ENCODE assay signal across 18 cellular contexts in the genomic region with DNA sequence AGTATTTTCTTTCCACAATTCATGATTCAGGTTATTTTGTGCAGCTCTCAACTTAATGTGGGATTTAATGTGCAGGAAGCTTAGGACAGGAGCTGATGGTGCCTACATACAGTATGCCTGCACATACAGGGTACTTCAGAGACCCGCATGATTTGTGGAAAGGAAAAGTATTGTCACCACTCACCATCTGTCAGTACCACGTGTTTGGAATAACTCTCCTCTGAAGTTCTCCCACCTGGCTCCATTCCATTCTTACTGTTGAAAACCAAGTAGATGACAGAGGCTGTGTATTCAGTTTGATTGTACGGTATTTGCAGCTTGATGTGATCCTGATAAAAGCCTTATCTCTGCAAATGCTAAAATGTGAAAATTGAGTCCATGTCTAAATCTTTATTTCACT.
DNase-seq lines count a peak whose midpoint lies in the region; ATAC-seq and TF ChIP-seq lines count a peak whose summit lies in the region.
"Had no signal": no experiment of that assay in that cellular context is flagged by ENCODE, and none has a peak within 500 bp of the region (broad histone marks: within the 10 kb centered on the region; RNA-seq: fewer than 3 reads in every experiment).

No MANE protein-coding gene starts in this region.

- H3K4me3 Mint-ChIP-seq in mesothelial cell of epicardium = no peak overlapping the region
- H3K4me3 Mint-ChIP-seq: activated CD4-positive, alpha-beta T cell treated with anti-CD3 and anti-CD28 coated beads for 36 hours; H9; stimulated activated memory B cell treated with anti-CD40 and anti-IgM and Interleukin-4, amounts not matched to agents 10 μg/mL and 1 μg/mL and 100 μg/mL, for 72 hours had no signal

- no peaks in the 10 kb centered on the region for H3K27me3 Mint-ChIP-seq in mesothelial cell of epicardium (ENCODE audit: low read depth)
- H3K27me3 Mint-ChIP-seq: activated CD4-positive, alpha-beta T cell treated with anti-CD3 and anti-CD28 coated beads for 36 hours; stimulated activated memory B cell treated with anti-CD40 and anti-IgM and Interleukin-4, amounts not matched to agents 10 μg/mL and 1 μg/mL and 100 μg/mL, for 72 hours had no signal

- peak overlapping the region; percentile 69 for H3K27ac Mint-ChIP-seq in mesothelial cell of epicardium
- H3K27ac Mint-ChIP-seq: activated CD4-positive, alpha-beta T cell treated with anti-CD3 and anti-CD28 coated beads for 36 hours; activated naive CD4-positive, alpha-beta T cell treated with anti-CD3 and anti-CD28 coated beads, Interleukin-2, amount 50 U/mL, for 72 hours; stimulated activated memory B cell treated with anti-CD40 and anti-IgM and Interleukin-4, amounts not matched to agents 10 μg/mL and 1 μg/mL and 100 μg/mL, for 72 hours had no signal

- DNase-seq in NCI-H1417 (lab: John Stamatoyannopoulos, UW) (peak in 2 of 3 experiments; percentile 13 to 65), NCI-H1417 treated with DMSO at 0.1 percent for 48 hours (lab: John Stamatoyannopoulos, UW) (no peak), NCI-H2196 treated with DMSO at 0.1 percent for 48 hours (lab: John Stamatoyannopoulos, UW; ENCODE audit: unreplicated experiment) (peak; percentile 5), mesothelial cell of epicardium (ENCODE audit: low spot score in 2 of 2, unreplicated experiment in 2 of 2) (no peak), left lobe of liver (ENCODE audit: low spot score) (no peak)
- no peak for DNase-seq in activated naive CD4-positive, alpha-beta T cell treated with anti-CD3 and anti-CD28 coated beads, Interleukin-2, amount 50 U/mL, for 16 hours
- DNase-seq: activated CD4-positive, alpha-beta T cell treated with anti-CD3 and anti-CD28 coated beads for 36 hours; activated T-cell treated with anti-CD3 and anti-CD28 coated beads for 4 hours; H9; small intestine; T1000; transverse colon had no signal

- peak overlapping the region; percentile 8; the same call in 1 of the 2 replicates for H3K27ac ChIP-seq in VCaP
- H3K27ac ChIP-seq: 22Rv1, parathyroid adenoma, transverse colon had no signal

- TF ChIP-seq CTCF in VCaP (conservative IDR thresholded peaks at IDR 0.05) (no peak), mesothelial cell of epicardium (IDR thresholded peaks at IDR 0.05; ENCODE audit: unreplicated experiment) (no peak)

- peaks cover 14% of the 10 kb centered on the region for H3K36me3 Mint-ChIP-seq in mesothelial cell of epicardium
- H3K36me3 Mint-ChIP-seq: activated naive CD4-positive, alpha-beta T cell treated with anti-CD3 and anti-CD28 coated beads, Interleukin-2, amount 50 U/mL, for 72 hours had no signal

- H3K4me1 Mint-ChIP-seq in mesothelial cell of epicardium = peaks cover 17% of the 10 kb centered on the region
- H3K4me1 Mint-ChIP-seq: stimulated activated memory B cell treated with anti-CD40 and anti-IgM and Interleukin-4, amounts not matched to agents 10 μg/mL and 1 μg/mL and 100 μg/mL, for 72 hours had no signal

- no peaks in the 10 kb centered on the region for H3K9me3 Mint-ChIP-seq in mesothelial cell of epicardium
- H3K9me3 Mint-ChIP-seq: activated naive CD4-positive, alpha-beta T cell treated with anti-CD3 and anti-CD28 coated beads, Interleukin-2, amount 50 U/mL, for 72 hours; H9; stimulated activated memory B cell treated with anti-CD40 and anti-IgM and Interleukin-4, amounts not matched to agents 10 μg/mL and 1 μg/mL and 100 μg/mL, for 72 hours had no signal

- ATAC-seq in left lobe of liver (no peak), GM21381 (IDR thresholded peaks at IDR 0.05; ENCODE audit: unreplicated experiment) (no peak)
- ATAC-seq: activated CD4-positive, alpha-beta T cell treated with anti-CD3 and anti-CD28 coated beads for 36 hours; activated naive CD4-positive, alpha-beta T cell treated with anti-CD3 and anti-CD28 coated beads, Interleukin-2, amount 50 U/mL, for 72 hours; stimulated activated memory B cell treated with anti-CD40 and anti-IgM and Interleukin-4, amounts not matched to agents 10 μg/mL and 1 μg/mL and 100 μg/mL, for 72 hours had no signal

Comparison
In these comparisons a context has a peak if more than half of its experiments do, and no peak if none do; other contexts are left out.
1. DNase-seq: peak in NCI-H1417 (2 of 3) and NCI-H2196 treated with DMSO at 0.1 percent for 48 hours (single experiment); none in NCI-H1417 treated with DMSO at 0.1 percent for 48 hours (single experiment), mesothelial cell of epicardium (0 of 2), activated naive CD4-positive, alpha-beta T cell treated with anti-CD3 and anti-CD28 coated beads, Interleukin-2, amount 50 U/mL, for 16 hours (single experiment) and left lobe of liver (single experiment).